In the genomic region with DNA sequence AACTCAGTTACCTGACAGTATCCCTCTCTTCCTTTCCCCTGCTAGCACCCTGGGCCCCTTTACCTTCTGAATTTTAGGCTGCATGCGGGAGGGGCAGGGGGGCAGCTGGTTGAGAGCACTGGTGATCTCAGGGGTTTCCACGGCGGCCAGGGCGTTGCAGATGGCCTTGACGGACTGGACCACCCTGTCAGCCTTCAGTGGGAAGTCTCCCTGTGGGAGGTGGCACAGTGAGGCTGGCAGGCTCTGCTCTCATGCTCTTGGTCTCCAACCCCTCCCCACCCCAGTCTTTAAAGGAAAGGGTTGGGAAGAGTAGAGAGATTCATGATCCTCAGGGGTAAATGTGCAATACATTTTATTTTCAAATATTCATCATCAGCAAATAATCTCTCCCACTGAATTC, we compare ENCODE assay signal across 1 cellular context.
TF ChIP-seq lines count a peak whose summit lies in the region.

No MANE protein-coding gene starts in this region.

TF ChIP-seq in A549, 52 proteins besides CTCF, POLR2A, EP300 and RAD21 (continued from another document):
- no peak for TF ChIP-seq MYC (IDR thresholded peaks at IDR 0.05; ENCODE audit: borderline replicate concordance, low read length)
TF ChIP-seq in A549: peak in this region for 1.
